ENCODE assay signal across 15 cellular contexts in genomic region chr1:235633220-235633540, GRCh38. TPM values are rescaled to one million over a fixed set of nuclear protein-coding genes. Genes with fewer than 3 reads are reported as not detected.
A peak's percentile ranks its signal among the peaks of the same experiment; 100 is the strongest.
DNase-seq lines count a peak whose midpoint lies in the region; TF ChIP-seq lines count a peak whose summit lies in the region.
"Had no signal": no experiment of that assay in that cellular context is flagged by ENCODE, and none has a peak within 500 bp of the region (broad histone marks: within the 10 kb centered on the region; RNA-seq: fewer than 3 reads in every experiment).

No MANE protein-coding gene starts in this region.

- H3K27ac Mint-ChIP-seq in activated CD4-positive, alpha-beta T cell treated with anti-CD3 and anti-CD28 coated beads, Interleukin-2, amount 10 ng/mL, durations not matched to agents 24 days and 14 days: peak overlapping the region; percentile 81
- no peak overlapping the region for H3K27ac Mint-ChIP-seq in dendritic cell treated with granulocyte-macrophage colony-stimulating factor and Interleukin-4, amounts not matched to agents 40 ng/mL and 50 ng/mL, for 4 days
- H3K27ac Mint-ChIP-seq: activated CD4-positive, alpha-beta memory T cell treated with anti-CD3 and anti-CD28 coated beads for 36 hours; nephron progenitor cell had no signal

- peak overlapping the region; percentile 48 for H3K4me3 ChIP-seq in MM.1S (ENCODE audit: low read length)
- H3K4me3 ChIP-seq in skeletal muscle satellite cell (ENCODE audit: low read length): peak overlapping the region; percentile 61

- H2AFZ ChIP-seq in MM.1S (ENCODE audit: low read length): peak overlapping the region; percentile 32

- H3K79me2 ChIP-seq in MM.1S (ENCODE audit: low read length): no peaks in the 10 kb centered on the region

- peak overlapping the region; percentile 8; the same call in 1 of the 2 replicates for H3K27ac ChIP-seq in MM.1S (ENCODE audit: low read length)
- H3K27ac ChIP-seq: uterus had no signal

- peaks cover 3% of the 10 kb centered on the region for H3K4me1 ChIP-seq in MM.1S (ENCODE audit: low read length)
- H3K4me1 ChIP-seq in skeletal muscle satellite cell (ENCODE audit: control insufficient read depth, insufficient read depth, low read length): peaks cover 13% of the 10 kb centered on the region
- H3K4me1 ChIP-seq: uterus had no signal

- no peaks in the 10 kb centered on the region for H4K20me1 ChIP-seq in MM.1S (ENCODE audit: insufficient read depth, low read length)

- DNase-seq in activated CD4-positive, alpha-beta T cell treated with anti-CD3 and anti-CD28 coated beads, Interleukin-2, amount 10 ng/mL, durations not matched to agents 24 days and 14 days: no peak
- DNase-seq in activated CD4-positive, alpha-beta T cell treated with anti-CD3 and anti-CD28 coated beads, Interleukin-2, amount 50 U/mL, for 1 hour: no peak
- DNase-seq in MM.1S (no peak), DMS79 (lab: John Stamatoyannopoulos, UW) (no peak), NCI-H446 treated with DMSO at 0.1 percent for 48 hours (lab: John Stamatoyannopoulos, UW) (no peak)
- DNase-seq in activated T-cell treated with anti-CD3 and anti-CD28 coated beads, Interleukin-2, amount 50 U/mL, for 1 hour: no peak
- DNase-seq: activated CD4-positive, alpha-beta memory T cell treated with anti-CD3 and anti-CD28 coated beads for 36 hours; DMS153; NCI-H1930; NCI-H774; nephron progenitor cell; stimulated activated naive CD4-positive, alpha-beta T cell; uterus had no signal

- no peak for TF ChIP-seq CTCF in MM.1S (IDR thresholded peaks at IDR 0.05; ENCODE audit: low read length)

- H3K4me2 ChIP-seq in MM.1S (ENCODE audit: low read depth, low read length) (peak overlapping the region; percentile 64), skeletal muscle satellite cell (ENCODE audit: low read length) (peak overlapping the region; percentile 76)

- H3K27me3 Mint-ChIP-seq in activated CD4-positive, alpha-beta T cell treated with anti-CD3 and anti-CD28 coated beads, Interleukin-2, amount 10 ng/mL, durations not matched to agents 24 days and 14 days: peaks cover 3% of the 10 kb centered on the region
- peaks cover 37% of the 10 kb centered on the region for H3K27me3 Mint-ChIP-seq in dendritic cell treated with granulocyte-macrophage colony-stimulating factor and Interleukin-4, amounts not matched to agents 40 ng/mL and 50 ng/mL, for 4 days

- H3F3A ChIP-seq in MM.1S (ENCODE audit: insufficient read depth, low read length): peaks cover 4% of the 10 kb centered on the region; the same call in 1 of the 2 replicates

- no peaks in the 10 kb centered on the region for H3K9me3 Mint-ChIP-seq in activated CD4-positive, alpha-beta T cell treated with anti-CD3 and anti-CD28 coated beads, Interleukin-2, amount 10 ng/mL, durations not matched to agents 24 days and 14 days
- H3K9me3 Mint-ChIP-seq in dendritic cell treated with granulocyte-macrophage colony-stimulating factor and Interleukin-4, amounts not matched to agents 40 ng/mL and 50 ng/mL, for 4 days: no peaks in the 10 kb centered on the region
- H3K9me3 Mint-ChIP-seq: activated CD4-positive, alpha-beta memory T cell treated with anti-CD3 and anti-CD28 coated beads for 36 hours; nephron progenitor cell had no signal

- H3K9ac ChIP-seq in MM.1S (ENCODE audit: low read length) (peak overlapping the region; percentile 9; the same call in 1 of the 2 replicates), skeletal muscle satellite cell (ENCODE audit: low read depth, low read length) (peak overlapping the region; percentile 54)

- no peaks in the 10 kb centered on the region for H3K9me3 ChIP-seq in MM.1S (replicated peaks; ENCODE audit: insufficient read depth, low read length)
- H3K9me3 ChIP-seq in skeletal muscle satellite cell (replicated peaks; ENCODE audit: low read length): no peaks in the 10 kb centered on the region
- H3K9me3 ChIP-seq: uterus had no signal

- H3K36me3 ChIP-seq in MM.1S (replicated peaks; ENCODE audit: insufficient read depth, low read length) (no peaks in the 10 kb centered on the region), skeletal muscle satellite cell (ENCODE audit: insufficient read depth, low read length) (no peaks in the 10 kb centered on the region)
- H3K36me3 ChIP-seq: uterus had no signal

- no peaks in the 10 kb centered on the region for H3K9me2 ChIP-seq in MM.1S (replicated peaks; ENCODE audit: insufficient read depth, low read length)

- H3K36me3 Mint-ChIP-seq in activated CD4-positive, alpha-beta T cell treated with anti-CD3 and anti-CD28 coated beads, Interleukin-2, amount 10 ng/mL, durations not matched to agents 24 days and 14 days (ENCODE audit: low read depth): peaks cover 6% of the 10 kb centered on the region
- no peaks in the 10 kb centered on the region for H3K36me3 Mint-ChIP-seq in dendritic cell treated with granulocyte-macrophage colony-stimulating factor and Interleukin-4, amounts not matched to agents 40 ng/mL and 50 ng/mL, for 4 days (ENCODE audit: low read depth)
- H3K36me3 Mint-ChIP-seq: activated CD4-positive, alpha-beta memory T cell treated with anti-CD3 and anti-CD28 coated beads for 36 hours had no signal

- H3K4me1 Mint-ChIP-seq in activated CD4-positive, alpha-beta T cell treated with anti-CD3 and anti-CD28 coated beads, Interleukin-2, amount 10 ng/mL, durations not matched to agents 24 days and 14 days: peaks cover 18% of the 10 kb centered on the region
- peaks cover 14% of the 10 kb centered on the region for H3K4me1 Mint-ChIP-seq in dendritic cell treated with granulocyte-macrophage colony-stimulating factor and Interleukin-4, amounts not matched to agents 40 ng/mL and 50 ng/mL, for 4 days (ENCODE audit: low read depth)

- no peaks in the 10 kb centered on the region for H3K27me3 ChIP-seq in MM.1S (replicated peaks; ENCODE audit: insufficient read depth, low read length)
- no peaks in the 10 kb centered on the region for H3K27me3 ChIP-seq in skeletal muscle satellite cell (ENCODE audit: control insufficient read depth, insufficient read depth, low read length)
- H3K27me3 ChIP-seq: uterus had no signal

- peak overlapping the region; percentile 72 for H3K4me3 Mint-ChIP-seq in activated CD4-positive, alpha-beta T cell treated with anti-CD3 and anti-CD28 coated beads, Interleukin-2, amount 10 ng/mL, durations not matched to agents 24 days and 14 days
- peak overlapping the region; percentile 69 for H3K4me3 Mint-ChIP-seq in dendritic cell treated with granulocyte-macrophage colony-stimulating factor and Interleukin-4, amounts not matched to agents 40 ng/mL and 50 ng/mL, for 4 days
- H3K4me3 Mint-ChIP-seq: nephron progenitor cell had no signal

- intact Hi-C loops in activated CD4-positive, alpha-beta T cell treated with anti-CD3 and anti-CD28 coated beads, Interleukin-2, amount 10 ng/mL, durations not matched to agents 24 days and 14 days (cut with micrococcal nuclease): no loop called here
- intact Hi-C loops in dendritic cell treated with granulocyte-macrophage colony-stimulating factor and Interleukin-4, amounts not matched to agents 40 ng/mL and 50 ng/mL, for 4 days (cut with micrococcal nuclease): no loop called here

RNA-seq across cellular contexts. Expression of gene GNG4, which starts 16.4 kb away (rescaled TPM):
- total RNA-seq in activated CD4-positive, alpha-beta T cell treated with anti-CD3 and anti-CD28 coated beads, Interleukin-2, amount 10 ng/mL, durations not matched to agents 24 days and 14 days: 76.2 and 77.2 TPM in 2 replicates
- 0.25 TPM in 1 of 2 replicates, not detected in the other for total RNA-seq in skeletal muscle satellite cell (2012; rRNA removed)
